In the genomic region with DNA sequence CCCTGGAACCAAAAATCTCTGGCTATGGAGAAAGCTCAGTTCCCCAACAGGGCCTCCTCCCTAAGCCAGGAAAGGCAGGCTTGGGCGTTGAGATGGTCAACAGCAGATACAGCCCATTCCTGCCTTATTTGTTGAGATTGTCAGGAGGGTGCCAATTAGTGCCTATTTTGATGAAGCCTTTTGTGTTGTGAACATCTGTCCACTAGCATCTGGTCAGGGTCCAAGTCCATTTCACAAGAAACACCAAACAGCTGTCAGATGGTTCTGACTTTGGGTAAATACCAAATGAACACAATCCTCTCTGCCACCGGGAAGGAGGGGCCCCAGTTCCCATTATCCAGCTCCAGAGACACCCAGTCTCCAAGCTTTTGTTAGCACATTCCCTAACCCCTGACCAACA, we compare ENCODE assay signal across 18 cellular contexts. TPM values are rescaled to one million over a fixed set of nuclear protein-coding genes. Genes with fewer than 3 reads are reported as not detected.
DNase-seq lines count a peak whose midpoint lies in the region; ATAC-seq lines count a peak whose summit lies in the region.
"Had no signal": no experiment of that assay in that cellular context is flagged by ENCODE, and none has a peak within 500 bp of the region (broad histone marks: within the 10 kb centered on the region; RNA-seq: fewer than 3 reads in every experiment).

No MANE protein-coding gene starts in this region.

- no peak overlapping the region for H2BK5ac ChIP-seq in neuronal stem cell (ENCODE audit: low read length)

- H3K79me1 ChIP-seq in neuronal stem cell (ENCODE audit: low read depth, low read length): no peaks in the 10 kb centered on the region

- H4K8ac ChIP-seq in neuronal stem cell (ENCODE audit: low read depth, low read length): no peak overlapping the region

- H3K4me3 Mint-ChIP-seq in T-cell: no peak overlapping the region
- no peak overlapping the region for H3K4me3 Mint-ChIP-seq in naive thymus-derived CD4-positive, alpha-beta T cell
- H3K4me3 Mint-ChIP-seq in stimulated activated effector memory CD8-positive, alpha-beta T cell treated with anti-CD3 and anti-CD28 coated beads, Interleukin-12 subunit alpha, Interleukin-12 subunit beta, amount 100 ng/mL, for 72 hours: no peak overlapping the region
- H3K4me3 Mint-ChIP-seq: activated T-helper 17 cell treated with anti-CD3 and anti-CD28 coated beads, Interleukin-2, amount 50 U/mL, for 72 hours; naive thymus-derived CD8-positive, alpha-beta T cell; stimulated activated naive CD8-positive, alpha-beta T cell treated with anti-CD3 and anti-CD28 coated beads, Interleukin-15, Interleukin-2, amounts not matched to agents 100 ng/mL and 50 ng/mL, for 24 hours had no signal

- H3K4me2 ChIP-seq in neuronal stem cell (ENCODE audit: insufficient read depth, low read length, poor library complexity, severe bottlenecking): no peak overlapping the region

- DNase-seq in COR-L47 (lab: John Stamatoyannopoulos, UW) (peak; percentile 97), NCI-H146 treated with DMSO at 0.1 percent for 48 hours (lab: John Stamatoyannopoulos, UW; ENCODE audit: unreplicated experiment) (peak; percentile 72), neuronal stem cell (ENCODE audit: low spot score) (no peak), T-cell (no peak)
- DNase-seq in naive thymus-derived CD4-positive, alpha-beta T cell: no peak
- DNase-seq in stimulated activated effector memory CD8-positive, alpha-beta T cell treated with anti-CD3 and anti-CD28 coated beads, Interleukin-12 subunit alpha, Interleukin-12 subunit beta, amount 100 ng/mL, for 72 hours (ENCODE audit: low spot score in 2 of 2): no peak
- DNase-seq: Calu3; GDM1; lower lobe of right lung; naive thymus-derived CD8-positive, alpha-beta T cell; psoas muscle; SHP77 treated with DMSO at 0.1 percent for 48 hours; stimulated activated CD4-positive, alpha-beta T cell treated with anti-CD3 and anti-CD28 coated beads, Interleukin-12 subunit alpha, Interleukin-12 subunit beta, amount 100 ng/mL, for 4 hours had no signal

- H3K36me3 ChIP-seq in neuronal stem cell (replicated peaks in 1 of 2; ENCODE audit: control insufficient read depth in 2 of 2, insufficient read depth in 2 of 2, low read length in 2 of 2): no peaks in the 10 kb centered on the region
- no peaks in the 10 kb centered on the region for H3K36me3 ChIP-seq in naive thymus-derived CD4-positive, alpha-beta T cell (ENCODE audit: control insufficient read depth in 2 of 3, insufficient read depth in 3 of 3, low read length in 3 of 3)
- H3K36me3 ChIP-seq: lower lobe of right lung had no signal

- H3K27me3 Mint-ChIP-seq in T-cell: no peaks in the 10 kb centered on the region
- peaks cover 0 to 7% (median 0%) of the 10 kb centered on the region in 5 donors for H3K27me3 Mint-ChIP-seq in naive thymus-derived CD4-positive, alpha-beta T cell
- H3K27me3 Mint-ChIP-seq: activated T-helper 17 cell treated with anti-CD3 and anti-CD28 coated beads, Interleukin-2, amount 50 U/mL, for 72 hours; naive thymus-derived CD8-positive, alpha-beta T cell; stimulated activated naive CD8-positive, alpha-beta T cell treated with anti-CD3 and anti-CD28 coated beads, Interleukin-15, Interleukin-2, amounts not matched to agents 100 ng/mL and 50 ng/mL, for 24 hours had no signal

- no peak overlapping the region for H3K4me3 ChIP-seq in neuronal stem cell (ENCODE audit: low read length in 2 of 2)
- H3K4me3 ChIP-seq in naive thymus-derived CD4-positive, alpha-beta T cell (ENCODE audit: low read length): no peak overlapping the region
- H3K4me3 ChIP-seq: lower lobe of right lung, psoas muscle had no signal

- H3K14ac ChIP-seq in neuronal stem cell (ENCODE audit: low read length): no peak overlapping the region

- no peak overlapping the region for H3K4ac ChIP-seq in neuronal stem cell (ENCODE audit: low read length)

- no peaks in the 10 kb centered on the region for H3K27me3 ChIP-seq in neuronal stem cell (ENCODE audit: control insufficient read depth in 3 of 3, insufficient read depth in 3 of 3, low read depth in 1 of 3, low read length in 3 of 3)
- H3K27me3 ChIP-seq in naive thymus-derived CD4-positive, alpha-beta T cell (ENCODE audit: control insufficient read depth in 2 of 2, insufficient read depth in 2 of 2, low read length in 2 of 2): no peaks in the 10 kb centered on the region

- no peak overlapping the region for H3K18ac ChIP-seq in neuronal stem cell (ENCODE audit: low read length)

- no peak overlapping the region for H2AK5ac ChIP-seq in neuronal stem cell (ENCODE audit: low read depth, low read length)

- no peak overlapping the region for H3K27ac Mint-ChIP-seq in T-cell
- H3K27ac Mint-ChIP-seq in naive thymus-derived CD4-positive, alpha-beta T cell: no peak overlapping the region
- H3K27ac Mint-ChIP-seq in stimulated activated effector memory CD8-positive, alpha-beta T cell treated with anti-CD3 and anti-CD28 coated beads, Interleukin-12 subunit alpha, Interleukin-12 subunit beta, amount 100 ng/mL, for 72 hours: no peak overlapping the region
- H3K27ac Mint-ChIP-seq: activated T-helper 17 cell treated with anti-CD3 and anti-CD28 coated beads, Interleukin-2, amount 50 U/mL, for 72 hours; naive thymus-derived CD8-positive, alpha-beta T cell; stimulated activated naive CD8-positive, alpha-beta T cell treated with anti-CD3 and anti-CD28 coated beads, Interleukin-15, Interleukin-2, amounts not matched to agents 100 ng/mL and 50 ng/mL, for 24 hours had no signal

- H4K91ac ChIP-seq in neuronal stem cell (ENCODE audit: low read depth, low read length, poor library complexity): no peak overlapping the region

- no peak overlapping the region for H2BK12ac ChIP-seq in neuronal stem cell (ENCODE audit: low read length)

- H3K36me3 Mint-ChIP-seq in T-cell: no peaks in the 10 kb centered on the region
- no peaks in the 10 kb centered on the region for H3K36me3 Mint-ChIP-seq in naive thymus-derived CD4-positive, alpha-beta T cell
- no peaks in the 10 kb centered on the region for H3K36me3 Mint-ChIP-seq in stimulated activated effector memory CD8-positive, alpha-beta T cell treated with anti-CD3 and anti-CD28 coated beads, Interleukin-12 subunit alpha, Interleukin-12 subunit beta, amount 100 ng/mL, for 72 hours
- H3K36me3 Mint-ChIP-seq: naive thymus-derived CD8-positive, alpha-beta T cell had no signal

- H3K9me3 Mint-ChIP-seq in T-cell: no peaks in the 10 kb centered on the region
- H3K9me3 Mint-ChIP-seq in naive thymus-derived CD4-positive, alpha-beta T cell: peaks cover 0 to 5% (median 0%) of the 10 kb centered on the region in 11 donors
- H3K9me3 Mint-ChIP-seq in stimulated activated effector memory CD8-positive, alpha-beta T cell treated with anti-CD3 and anti-CD28 coated beads, Interleukin-12 subunit alpha, Interleukin-12 subunit beta, amount 100 ng/mL, for 72 hours: no peaks in the 10 kb centered on the region
- H3K9me3 Mint-ChIP-seq: activated T-helper 17 cell treated with anti-CD3 and anti-CD28 coated beads, Interleukin-2, amount 50 U/mL, for 72 hours; naive thymus-derived CD8-positive, alpha-beta T cell; stimulated activated naive CD8-positive, alpha-beta T cell treated with anti-CD3 and anti-CD28 coated beads, Interleukin-15, Interleukin-2, amounts not matched to agents 100 ng/mL and 50 ng/mL, for 24 hours had no signal

- no CpG with 5 or more reads among the region's 2 CpGs for WGBS in neuronal stem cell (ENCODE audit: extremely low coverage in 2 of 2, insufficient read length in 2 of 2, insufficient replicate concordance in 1 of 2), 2 donors

- no peak overlapping the region for H2BK15ac ChIP-seq in neuronal stem cell (ENCODE audit: low read length)

- H3K23ac ChIP-seq in neuronal stem cell (ENCODE audit: low read depth, low read length, poor library complexity): no peak overlapping the region

- no peaks in the 10 kb centered on the region for H3K4me1 Mint-ChIP-seq in T-cell
- H3K4me1 Mint-ChIP-seq in naive thymus-derived CD4-positive, alpha-beta T cell: no peaks in the 10 kb centered on the region
- no peaks in the 10 kb centered on the region for H3K4me1 Mint-ChIP-seq in stimulated activated effector memory CD8-positive, alpha-beta T cell treated with anti-CD3 and anti-CD28 coated beads, Interleukin-12 subunit alpha, Interleukin-12 subunit beta, amount 100 ng/mL, for 72 hours
- H3K4me1 Mint-ChIP-seq: activated T-helper 17 cell treated with anti-CD3 and anti-CD28 coated beads, Interleukin-2, amount 50 U/mL, for 72 hours; naive thymus-derived CD8-positive, alpha-beta T cell had no signal

- no peak overlapping the region for H3K9ac ChIP-seq in neuronal stem cell (ENCODE audit: low read depth, low read length, poor library complexity)

- no peak overlapping the region for H2AFZ ChIP-seq in neuronal stem cell (ENCODE audit: low read length)

- intact Hi-C loops in naive thymus-derived CD4-positive, alpha-beta T cell (cut with micrococcal nuclease): loop anchor here in 1 of 2 donors (5.0 kb wide), 1 partner anchor 417 kb away; no protein-coding TSS in a partner anchor

- H3K4me1 ChIP-seq in neuronal stem cell (ENCODE audit: control insufficient read depth in 2 of 2, insufficient read depth in 1 of 2, low read depth in 1 of 2, low read length in 2 of 2): peaks cover 6 to 12% of the 10 kb centered on the region in 2 donors
- no peaks in the 10 kb centered on the region for H3K4me1 ChIP-seq in naive thymus-derived CD4-positive, alpha-beta T cell (ENCODE audit: control insufficient read depth in 2 of 2, insufficient read depth in 2 of 2, low read length in 2 of 2)

- no peaks in the 10 kb centered on the region for H3K9me3 ChIP-seq in neuronal stem cell (replicated peaks in 1 of 2; ENCODE audit: control insufficient read depth in 2 of 2, insufficient read depth in 1 of 2, low read depth in 1 of 2, low read length in 2 of 2)
- no peaks in the 10 kb centered on the region for H3K9me3 ChIP-seq in naive thymus-derived CD4-positive, alpha-beta T cell (ENCODE audit: control insufficient read depth in 2 of 3, low read length in 3 of 3)
- H3K9me3 ChIP-seq: lower lobe of right lung, psoas muscle had no signal

- H3K27ac ChIP-seq in cingulate gyrus (ENCODE audit: low read depth, low read length) (peak overlapping the region; percentile 80), neuronal stem cell (replicated peaks; ENCODE audit: low read length) (peak overlapping the region; percentile 9)
- H3K27ac ChIP-seq in naive thymus-derived CD4-positive, alpha-beta T cell (ENCODE audit: low read depth, low read length): no peak overlapping the region
- H3K27ac ChIP-seq: lower lobe of right lung, psoas muscle had no signal

- no peak overlapping the region for H2BK120ac ChIP-seq in neuronal stem cell (ENCODE audit: low read depth, low read length)

- POLR2A ChIA-PET in T-cell (lab: Charles Lee): no interaction called here
- POLR2A ChIA-PET in naive thymus-derived CD4-positive, alpha-beta T cell (lab: Charles Lee): no interaction called here

- CTCF ChIA-PET in T-cell (lab: Charles Lee): no interaction called here
- CTCF ChIA-PET in naive thymus-derived CD4-positive, alpha-beta T cell (lab: Charles Lee): no interaction called here

- ATAC-seq in T-cell (replicated peaks in 1 of 4) (no peak), GM19035 (IDR thresholded peaks at IDR 0.05; ENCODE audit: unreplicated experiment) (no peak)
- ATAC-seq in naive thymus-derived CD4-positive, alpha-beta T cell: no peak
- ATAC-seq in stimulated activated effector memory CD8-positive, alpha-beta T cell treated with anti-CD3 and anti-CD28 coated beads, Interleukin-12 subunit alpha, Interleukin-12 subunit beta, amount 100 ng/mL, for 72 hours: no peak
- ATAC-seq: activated T-helper 17 cell treated with anti-CD3 and anti-CD28 coated beads, Interleukin-2, amount 50 U/mL, for 72 hours; lower lobe of right lung; naive thymus-derived CD8-positive, alpha-beta T cell had no signal

RNA-seq across cellular contexts. Expression of gene SEMA6A, which starts 19.9 kb away (rescaled TPM):
- 42.9 TPM for polyA plus RNA-seq in neuronal stem cell (2013, experiment 1 of 2)
- 45.0 TPM for polyA plus RNA-seq in neuronal stem cell (2013, experiment 2 of 2)
- under 1 TPM in 3 of 5 donors, not detected in 2; 0.79 to 0.88 (median 0.79) TPM for total RNA-seq in T-cell
- not detected for total RNA-seq in naive thymus-derived CD4-positive, alpha-beta T cell
- 1 to 10 TPM in 1 of 2 donors, under 1 TPM in 1; 0.87 to 1.5 TPM for polyA plus RNA-seq in naive thymus-derived CD4-positive, alpha-beta T cell
- total RNA-seq: naive thymus-derived CD8-positive, alpha-beta T cell; T-helper 2 cell treated with Interferon-gamma antibody and Interleukin-4, amounts not matched to agents 100 ng/mL and 5 ng/mL, for 36 hours had no signal

Comparison
In these comparisons a context has a peak if more than half of its experiments do, and no peak if none do; other contexts are left out.
1. DNase-seq: peak in COR-L47 (single experiment) and NCI-H146 treated with DMSO at 0.1 percent for 48 hours (single experiment); none in neuronal stem cell (single experiment), T-cell (0 of 34), naive thymus-derived CD4-positive, alpha-beta T cell (0 of 9) and stimulated activated effector memory CD8-positive, alpha-beta T cell treated with anti-CD3 and anti-CD28 coated beads, Interleukin-12 subunit alpha, Interleukin-12 subunit beta, amount 100 ng/mL, for 72 hours (0 of 2).